In genomic region chr4:72827968-72828367, GRCh38 we compare ENCODE assay signal across 20 cellular contexts.
DNase-seq lines count a peak whose midpoint lies in the region; ATAC-seq, FAIRE-seq and TF ChIP-seq lines count a peak whose summit lies in the region.
"Had no signal": no experiment of that assay in that cellular context is flagged by ENCODE, and none has a peak within 500 bp of the region (broad histone marks: within the 10 kb centered on the region; RNA-seq: fewer than 3 reads in every experiment).

No MANE protein-coding gene starts in this region.

- WGBS in A549 (ENCODE audit: missing lambda C conversion rate), result 27% methylated on average over 1 of the region's 1 CpG
- WGBS in IMR-90 (ENCODE audit: extremely low coverage in 2 of 2, insufficient read length in 1 of 2), 2 experiments, result no CpG with 5 or more reads among the region's 1 CpG
- 90% methylated on average over 1 of the region's 1 CpG; no CpG with 5 or more reads in 1 of the 2 experiments for whole genome bisulfite sequencing in H1 (ENCODE audit: extremely low coverage in 1 of 2, insufficient coverage in 1 of 2, insufficient read length in 1 of 2, insufficient replicate concordance in 2 of 2, low coverage in 1 of 2, low lambda C conversion rate in 2 of 2, missing lambda C conversion rate in 1 of 2), 2 experiments

- H4K8ac ChIP-seq in IMR-90 (ENCODE audit: low read depth in 2 of 2, low read length in 2 of 2) (no peak overlapping the region), H1 (ENCODE audit: extremely low read depth, insufficient read depth, low read length) (no peak overlapping the region)

- H2BK12ac ChIP-seq in H1 (ENCODE audit: low read depth, low read length), result no peak overlapping the region

- H2BK5ac ChIP-seq in IMR-90 (ENCODE audit: low read depth, low read length, poor library complexity, severe bottlenecking) (no peak overlapping the region), H1 (ENCODE audit: low read depth, low read length) (no peak overlapping the region)

- H3K18ac ChIP-seq in IMR-90 (ENCODE audit: low read depth, low read length) (no peak overlapping the region), H1 (ENCODE audit: extremely low read depth, low read length) (no peak overlapping the region)

- H3K79me2 ChIP-seq in H1 (ENCODE audit: control insufficient read depth in 1 of 2, insufficient read depth in 2 of 2, low read length in 2 of 2), result no peaks in the 10 kb centered on the region

- H2BK120ac ChIP-seq in IMR-90 (ENCODE audit: low read depth, low read length) (no peak overlapping the region), H1 (replicated peaks; ENCODE audit: low read depth, low read length) (no peak overlapping the region)

- DNase-seq in A549 (ENCODE audit: low read depth in 1 of 2, low spot score in 1 of 2), result no peak
- DNase-seq in IMR-90, result no peak
- no peak for DNase-seq in H1 (ENCODE audit: low read depth in 1 of 2, low spot score in 2 of 2)
- no peak for DNase-seq in lower lobe of right lung
- DNase-seq in colonic mucosa, result no peak
- no peak for DNase-seq in stimulated activated CD4-positive, alpha-beta T cell treated with anti-CD3 and anti-CD28 coated beads, Interleukin-2, amount 100 ng/mL, for 48 hours
- DNase-seq: 8988T; C1 segment of cervical spinal cord; Calu3; CD4-positive, alpha-beta memory T cell; COR-L47; DMS53; DMS79 treated with DMSO at 0.1 percent for 48 hours; GF-D8; GM23248; HFFc6 had no signal

- H3K23me2 ChIP-seq in H1 (ENCODE audit: low read depth, low read length), result no peaks in the 10 kb centered on the region

- H3K27me3 ChIP-seq in IMR-90 (ENCODE audit: control insufficient read depth, insufficient read depth, low read length) (no peaks in the 10 kb centered on the region), H1 (replicated peaks in 1 of 4; ENCODE audit: control insufficient read depth in 3 of 4, extremely low read depth in 1 of 4, insufficient read depth in 3 of 4, low read length in 3 of 4) (no peaks in the 10 kb centered on the region), lower lobe of right lung (ENCODE audit: low read depth) (no peaks in the 10 kb centered on the region), colonic mucosa (no peaks in the 10 kb centered on the region)

- FAIRE-seq in A549 (lab: Jason Lieb, UNC), result no peak
- FAIRE-seq in H1 (lab: Jason Lieb, UNC), result no peak
- FAIRE-seq: GM12891, GM19239 had no signal

- H2BK15ac ChIP-seq in IMR-90 (ENCODE audit: low read depth, low read length) (no peak overlapping the region), H1 (ENCODE audit: low read length) (no peak overlapping the region)

- ATAC-seq in A549, result no peak
- ATAC-seq in IMR-90 (ENCODE audit: low read depth), result no peak
- ATAC-seq in lower lobe of right lung, result peak; percentile 51 to 65
- no peak for ATAC-seq in GM18505 (IDR thresholded peaks at IDR 0.05; ENCODE audit: unreplicated experiment)

- H3K36me3 ChIP-seq in IMR-90 (ENCODE audit: control insufficient read depth, insufficient read depth, low read length) (no peaks in the 10 kb centered on the region), H1 (ENCODE audit: control insufficient read depth in 2 of 4, insufficient read depth in 4 of 4, low read length in 3 of 4) (no peaks in the 10 kb centered on the region), lower lobe of right lung (no peaks in the 10 kb centered on the region), colonic mucosa (no peaks in the 10 kb centered on the region)
- H3K36me3 ChIP-seq: HAP-1 had no signal

- H2AFZ ChIP-seq in IMR-90 (replicated peaks; ENCODE audit: low read length, poor library complexity) (no peak overlapping the region), H1 (ENCODE audit: low read length) (no peak overlapping the region)
- H2AFZ ChIP-seq: GM23248 had no signal

- H3K9ac ChIP-seq in IMR-90 (ENCODE audit: low read depth, low read length), result no peak overlapping the region
- no peak overlapping the region for H3K9ac ChIP-seq in H1 (replicated peaks in 1 of 4; ENCODE audit: extremely low read depth in 1 of 4, low read depth in 3 of 4, low read length in 3 of 4)
- no peak overlapping the region for H3K9ac ChIP-seq in colonic mucosa (ENCODE audit: low read depth in 2 of 2, low read length in 2 of 2)
- H3K9ac ChIP-seq: GM23248 had no signal

- H3K4ac ChIP-seq in IMR-90 (ENCODE audit: low read depth, low read length) (no peak overlapping the region), H1 (replicated peaks; ENCODE audit: insufficient read length, low read depth, low read length) (no peak overlapping the region)

- intact Hi-C loops in IMR-90 (cut with micrococcal nuclease), result no loop called here
- intact Hi-C loops in lower lobe of right lung (cut with DNase I), result no loop called here
- intact Hi-C loops in colonic mucosa (cut with DNase I), result no loop called here

- no peak overlapping the region for H3K14ac ChIP-seq in IMR-90 (replicated peaks; ENCODE audit: low read depth, low read length)
- H3K14ac ChIP-seq in H1 (ENCODE audit: insufficient read length), result no peak overlapping the region

- no peak overlapping the region for H2AK9ac ChIP-seq in IMR-90 (replicated peaks; ENCODE audit: low read depth, low read length, poor library complexity)

- no peak for TF ChIP-seq POLR2A in A549 (IDR thresholded peaks at IDR 0.05; ENCODE audit: low read length)
- TF ChIP-seq POLR2A in IMR-90 (IDR thresholded peaks at IDR 0.05; ENCODE audit: low read depth, low read length), result no peak
- no peak for TF ChIP-seq POLR2A in H1 (IDR thresholded peaks at IDR 0.05; ENCODE audit: control extremely low read depth in 1 of 2, low read depth in 2 of 2, low read length in 2 of 2)
- no peak for TF ChIP-seq POLR2A in GM18505 (IDR thresholded peaks at IDR 0.05; ENCODE audit: borderline replicate concordance, extremely low read depth, insufficient read depth, insufficient read length)

- in situ Hi-C loops in IMR-90 (cut with MboI; ENCODE audit: low sequenced_read_pairs), result no loop called here

- H3K4me2 ChIP-seq in A549, result no peak overlapping the region
- no peak overlapping the region for H3K4me2 ChIP-seq in IMR-90 (ENCODE audit: low read depth, low read length)
- H3K4me2 ChIP-seq in H1 (ENCODE audit: insufficient read depth in 1 of 2, low read depth in 2 of 2, low read length in 2 of 2), result no peak overlapping the region

- TF ChIP-seq RAD21 in A549 (conservative IDR thresholded peaks at IDR 0.05 in 1 of 2, IDR thresholded peaks at IDR 0.05 in 1 of 2) (no peak), IMR-90 (IDR thresholded peaks at IDR 0.05; ENCODE audit: low read length) (no peak), H1 (IDR thresholded peaks at IDR 0.05 in 1 of 2, conservative IDR thresholded peaks at IDR 0.05 in 1 of 2; ENCODE audit: low read depth in 2 of 2, low read length in 2 of 2) (no peak)

- no peaks in the 10 kb centered on the region for H3K9me1 ChIP-seq in IMR-90 (ENCODE audit: insufficient read depth, low read length)

- TF ChIP-seq CTCF in A549 (IDR thresholded peaks at IDR 0.05), result no peak
- no peak for TF ChIP-seq CTCF in IMR-90 (conservative IDR thresholded peaks at IDR 0.05; ENCODE audit: low read depth, low read length)
- TF ChIP-seq CTCF in H1 (IDR thresholded peaks at IDR 0.05; ENCODE audit: control extremely low read depth in 1 of 3, insufficient read depth in 1 of 3, low read depth in 1 of 3, low read length in 3 of 3), result no peak
- no peak for TF ChIP-seq CTCF in lower lobe of right lung (IDR thresholded peaks at IDR 0.05)
- TF ChIP-seq CTCF in colonic mucosa (IDR thresholded peaks at IDR 0.05), result no peak

- POLR2A ChIA-PET in A549 (lab: Yijun Ruan, JAX) (no interaction called here), IMR-90 (lab: Charles Lee; ENCODE audit: unreplicated experiment) (no interaction called here), H1 (lab: Charles Lee; ENCODE audit: partially characterized antibody) (no interaction called here)

- H3K23ac ChIP-seq in IMR-90 (ENCODE audit: low read depth, low read length), result no peak overlapping the region
- H3K23ac ChIP-seq in H1 (ENCODE audit: insufficient read length), result no peak overlapping the region

- CTCF ChIA-PET in A549 (lab: Yijun Ruan, JAX) (no interaction called here), IMR-90 (lab: Yijun Ruan, JAX) (no interaction called here), H1 (lab: Charles Lee; ENCODE audit: partially characterized antibody) (no interaction called here)

- H3K56ac ChIP-seq in IMR-90 (ENCODE audit: extremely low read depth, insufficient read depth, low read length), result no peak overlapping the region
- no peak overlapping the region for H3K56ac ChIP-seq in H1 (replicated peaks; ENCODE audit: insufficient read length, low read depth, low read length)

- H2BK20ac ChIP-seq in IMR-90 (ENCODE audit: low read depth, low read length) (no peak overlapping the region), H1 (ENCODE audit: low read length) (no peak overlapping the region)

- no peak overlapping the region for H3K27ac ChIP-seq in A549
- H3K27ac ChIP-seq in IMR-90 (ENCODE audit: insufficient read depth, low read length), result no peak overlapping the region
- H3K27ac ChIP-seq in H1 (ENCODE audit: low read depth, low read length), result no peak overlapping the region
- H3K27ac ChIP-seq in lower lobe of right lung, result no peak overlapping the region
- H3K27ac ChIP-seq in colonic mucosa, result no peak overlapping the region
- H3K27ac ChIP-seq: GM23248 had no signal

- TF ChIP-seq EP300 in A549 (IDR thresholded peaks at IDR 0.05) (no peak), H1 (IDR thresholded peaks at IDR 0.05; ENCODE audit: borderline replicate concordance in 1 of 2, low read depth in 2 of 2, low read length in 2 of 2) (no peak)

- H3K4me1 ChIP-seq in A549 (no peaks in the 10 kb centered on the region), IMR-90 (ENCODE audit: control insufficient read depth, insufficient read depth, low read length) (no peaks in the 10 kb centered on the region), H1 (replicated peaks in 1 of 4; ENCODE audit: control insufficient read depth in 3 of 4, insufficient read depth in 4 of 4, low read length in 3 of 4) (no peaks in the 10 kb centered on the region), lower lobe of right lung (no peaks in the 10 kb centered on the region), colonic mucosa (no peaks in the 10 kb centered on the region)
- H3K4me1 ChIP-seq: HAP-1 had no signal

- H4K20me1 ChIP-seq in IMR-90 (ENCODE audit: insufficient read depth, low read length) (no peaks in the 10 kb centered on the region), H1 (replicated peaks in 1 of 2; ENCODE audit: control insufficient read depth in 1 of 2, insufficient read depth in 2 of 2, low read length in 2 of 2) (no peaks in the 10 kb centered on the region)

- no TSS peak for BruUV-seq in IMR-90 (replicated peaks; lab: Mats Ljungman, UMichigan)

- no peak overlapping the region for H2AK5ac ChIP-seq in IMR-90 (ENCODE audit: low read depth, low read length)
- no peak overlapping the region for H2AK5ac ChIP-seq in H1 (ENCODE audit: low read depth, low read length)

- H3K9me3 ChIP-seq in A549 (no peaks in the 10 kb centered on the region), IMR-90 (ENCODE audit: control insufficient read depth, insufficient read depth, low read length) (no peaks in the 10 kb centered on the region), H1 (ENCODE audit: insufficient read depth in 2 of 2, low read depth in 1 of 2, low read length in 1 of 2) (0 out of 4 replicates have a peak, but pooled peaks cover 0 to under 1% of the 10 kb centered on the region in 2 experiments), lower lobe of right lung (no peaks in the 10 kb centered on the region), colonic mucosa (no peaks in the 10 kb centered on the region)
- H3K9me3 ChIP-seq: HAP-1 had no signal

- dilution Hi-C loops in IMR-90 (cut with HindIII; ENCODE audit: low sequenced_read_pairs, unreplicated experiment), result no loop called here

- H3K79me1 ChIP-seq in IMR-90 (ENCODE audit: low read depth in 1 of 2, low read length in 2 of 2) (no peaks in the 10 kb centered on the region), H1 (ENCODE audit: low read depth, low read length) (no peaks in the 10 kb centered on the region)

- H4K91ac ChIP-seq in IMR-90 (ENCODE audit: insufficient read depth, low read depth, low read length) (no peak overlapping the region), H1 (replicated peaks; ENCODE audit: insufficient read length, low read length) (no peak overlapping the region)

- no peak overlapping the region for H4K5ac ChIP-seq in IMR-90 (ENCODE audit: low read depth, low read length)
- no peak overlapping the region for H4K5ac ChIP-seq in H1 (ENCODE audit: insufficient read length, low read depth, low read length)

- H3K4me3 ChIP-seq in A549 (no peak overlapping the region), IMR-90 (ENCODE audit: insufficient read depth, low read depth, low read length) (no peak overlapping the region), H1 (ENCODE audit: extremely low read depth in 1 of 4, insufficient read depth in 2 of 4, low read depth in 3 of 4, low read length in 4 of 4) (no peak overlapping the region), lower lobe of right lung (no peak overlapping the region), colonic mucosa (no peak overlapping the region)
- H3K4me3 ChIP-seq: GM23248, HAP-1 had no signal

Comparison
In these comparisons a context has a peak if more than half of its experiments do, and no peak if none do; other contexts are left out.
1. ATAC-seq: peak in lower lobe of right lung (2 of 2); none in A549 (0 of 2), IMR-90 (single experiment) and GM18505 (single experiment).
2. Of the 18 proteins assayed by ChIP-seq in both H1 and A549: peak only in H1: none; only in A549: none; in both: MAFK; in neither: 17.